In genomic region chr7:134886353-134887057, GRCh38 we compare ENCODE assay signal across 8 cellular contexts.
A peak's percentile ranks its signal among the peaks of the same experiment; 100 is the strongest.
DNase-seq lines count a peak whose midpoint lies in the region; ATAC-seq and TF ChIP-seq lines count a peak whose summit lies in the region.

No MANE protein-coding gene starts in this region.

- no peaks in the 10 kb centered on the region for H3K79me2 ChIP-seq in neural progenitor cell (ENCODE audit: low read depth)

- DNase-seq in EH (ENCODE audit: low read depth) = peak; percentile 83
- peak; percentile 2 for DNase-seq in OCI-M1 (lab: John Stamatoyannopoulos, UW)
- peak; percentile 61 for DNase-seq in fibroblast of peridontal ligament (ENCODE audit: extremely low read depth)
- no peak for DNase-seq in RPMI8226
- no peak for DNase-seq in activated CD8-positive, alpha-beta memory T cell treated with anti-CD3 and anti-CD28 coated beads, Interleukin-2, amount 10 ng/mL, durations not matched to agents 7 days and 5 days
- DNase-seq in activated effector memory CD4-positive, alpha-beta T cell treated with anti-CD3 and anti-CD28 coated beads, Interleukin-2, amount 50 U/mL, for 16 hours = no peak
- DNase-seq in neural progenitor cell (ENCODE audit: low spot score) = no peak

- no peaks in the 10 kb centered on the region for H3K9me3 ChIP-seq in neural progenitor cell (ENCODE audit: low read depth)

- CTCF ChIA-PET in activated CD8-positive, alpha-beta memory T cell treated with anti-CD3 and anti-CD28 coated beads, Interleukin-2, amount 10 ng/mL, durations not matched to agents 7 days and 5 days (lab: Charles Lee) = no interaction called here

- peak overlapping the region; percentile 71 for H3K27ac ChIP-seq in rectal smooth muscle tissue (ENCODE audit: low read depth, low read length)
- no peak overlapping the region for H3K27ac ChIP-seq in neural progenitor cell

- H3K4me1 ChIP-seq in rectal smooth muscle tissue (ENCODE audit: control insufficient read depth, insufficient read depth, low read length) (peaks cover 34% of the 10 kb centered on the region), neural progenitor cell (no peaks in the 10 kb centered on the region)

- H3K27ac Mint-ChIP-seq in activated CD8-positive, alpha-beta memory T cell treated with anti-CD3 and anti-CD28 coated beads, Interleukin-2, amount 10 ng/mL, durations not matched to agents 7 days and 5 days = no peak overlapping the region
- H3K27ac Mint-ChIP-seq in neural progenitor cell = no peak overlapping the region

- no peaks in the 10 kb centered on the region for H4K20me1 ChIP-seq in neural progenitor cell (ENCODE audit: low read depth)

- H3K4me3 ChIP-seq in rectal smooth muscle tissue (ENCODE audit: low read length) (no peak overlapping the region), neural progenitor cell (no peak overlapping the region)

- H3K4me3 Mint-ChIP-seq in activated CD8-positive, alpha-beta memory T cell treated with anti-CD3 and anti-CD28 coated beads, Interleukin-2, amount 10 ng/mL, durations not matched to agents 7 days and 5 days = no peak overlapping the region
- H3K4me3 Mint-ChIP-seq in neural progenitor cell = no peak overlapping the region

- TF ChIP-seq CTCF in neural progenitor cell (IDR thresholded peaks at IDR 0.05) = no peak

- H2AFZ ChIP-seq in neural progenitor cell (replicated peaks) = no peak overlapping the region

- H3F3A ChIP-seq in neural progenitor cell (ENCODE audit: low read depth) = no peaks in the 10 kb centered on the region

- no peak for ATAC-seq in activated CD8-positive, alpha-beta memory T cell treated with anti-CD3 and anti-CD28 coated beads, Interleukin-2, amount 10 ng/mL, durations not matched to agents 7 days and 5 days

- H3K27me3 ChIP-seq in rectal smooth muscle tissue (ENCODE audit: control insufficient read depth, insufficient read depth, low read length) (no peaks in the 10 kb centered on the region), neural progenitor cell (no peaks in the 10 kb centered on the region)

- no peaks in the 10 kb centered on the region for H3K9me3 Mint-ChIP-seq in activated CD8-positive, alpha-beta memory T cell treated with anti-CD3 and anti-CD28 coated beads, Interleukin-2, amount 10 ng/mL, durations not matched to agents 7 days and 5 days (ENCODE audit: low read depth)
- H3K9me3 Mint-ChIP-seq in neural progenitor cell = no peaks in the 10 kb centered on the region

- H3K27me3 Mint-ChIP-seq in activated CD8-positive, alpha-beta memory T cell treated with anti-CD3 and anti-CD28 coated beads, Interleukin-2, amount 10 ng/mL, durations not matched to agents 7 days and 5 days = peaks cover 9% of the 10 kb centered on the region
- no peaks in the 10 kb centered on the region for H3K27me3 Mint-ChIP-seq in neural progenitor cell (ENCODE audit: insufficient read depth, low read depth)

- H3K9ac ChIP-seq in rectal smooth muscle tissue (ENCODE audit: low read length) = no peak overlapping the region
- H3K9ac ChIP-seq in neural progenitor cell = no peak overlapping the region

- H3K4me1 Mint-ChIP-seq in activated CD8-positive, alpha-beta memory T cell treated with anti-CD3 and anti-CD28 coated beads, Interleukin-2, amount 10 ng/mL, durations not matched to agents 7 days and 5 days = peaks cover 11% of the 10 kb centered on the region
- peaks cover 4% of the 10 kb centered on the region for H3K4me1 Mint-ChIP-seq in neural progenitor cell

- H3K4me2 ChIP-seq in neural progenitor cell = no peak overlapping the region

- H3K36me3 ChIP-seq in rectal smooth muscle tissue (ENCODE audit: control insufficient read depth, insufficient read depth, low read length) (no peaks in the 10 kb centered on the region), neural progenitor cell (no peaks in the 10 kb centered on the region)

- H3K36me3 Mint-ChIP-seq in activated CD8-positive, alpha-beta memory T cell treated with anti-CD3 and anti-CD28 coated beads, Interleukin-2, amount 10 ng/mL, durations not matched to agents 7 days and 5 days = no peaks in the 10 kb centered on the region
- H3K36me3 Mint-ChIP-seq in neural progenitor cell = no peaks in the 10 kb centered on the region

Comparison
In these comparisons a context has a peak if more than half of its experiments do, and no peak if none do; other contexts are left out.
1. DNase-seq: peak in EH (single experiment), OCI-M1 (single experiment) and fibroblast of peridontal ligament (single experiment); none in RPMI8226 (single experiment), activated CD8-positive, alpha-beta memory T cell treated with anti-CD3 and anti-CD28 coated beads, Interleukin-2, amount 10 ng/mL, durations not matched to agents 7 days and 5 days (single experiment), activated effector memory CD4-positive, alpha-beta T cell treated with anti-CD3 and anti-CD28 coated beads, Interleukin-2, amount 50 U/mL, for 16 hours (single experiment) and neural progenitor cell (single experiment).